Comparison of ENCODE assay signal across 23 cellular contexts in genomic region chr3:195045481-195045880, GRCh38.
"Had no signal": no experiment of that assay in that cellular context is flagged by ENCODE, and none has a peak within 500 bp of the region (broad histone marks: within the 10 kb centered on the region; RNA-seq: fewer than 3 reads in every experiment).

No MANE protein-coding gene starts in this region.

- H3K36me3 Mint-ChIP-seq: activated naive CD4-positive, alpha-beta T cell treated with anti-CD3 and anti-CD28 coated beads, Interleukin-2, amount 10 ng/mL, durations not matched to agents 7 days and 5 days; type B pancreatic cell; WTC11 had no signal

- H3K9me3 ChIP-seq: esophagus muscularis mucosa, heart left ventricle, left lung, ovary, psoas muscle, spleen, vagina had no signal

- H3K4me3 Mint-ChIP-seq: activated CD4-positive, alpha-beta T cell treated with anti-CD3 and anti-CD28 coated beads for 36 hours; activated naive CD4-positive, alpha-beta T cell treated with anti-CD3 and anti-CD28 coated beads, Interleukin-2, amount 10 ng/mL, durations not matched to agents 7 days and 5 days; activated T-cell treated with anti-CD3 and anti-CD28 coated beads, Interleukin-2, amount 50 U/mL, for 72 hours; nephron; type B pancreatic cell; WTC11 had no signal

- H3K27me3 Mint-ChIP-seq: activated CD4-positive, alpha-beta T cell treated with anti-CD3 and anti-CD28 coated beads for 36 hours had no signal

- H3K4me3 ChIP-seq: esophagus muscularis mucosa, heart left ventricle, left lung, lung, ovary, psoas muscle, spleen, vagina had no signal

- ATAC-seq: activated CD4-positive, alpha-beta T cell treated with anti-CD3 and anti-CD28 coated beads for 36 hours; activated T-cell treated with anti-CD3 and anti-CD28 coated beads, Interleukin-2, amount 50 U/mL, for 72 hours; foreskin keratinocyte; heart left ventricle; left lung; psoas muscle; WTC11 had no signal

- H3K9me3 Mint-ChIP-seq: activated naive CD4-positive, alpha-beta T cell treated with anti-CD3 and anti-CD28 coated beads, Interleukin-2, amount 10 ng/mL, durations not matched to agents 7 days and 5 days; activated T-cell treated with anti-CD3 and anti-CD28 coated beads, Interleukin-2, amount 50 U/mL, for 72 hours; nephron; type B pancreatic cell; WTC11 had no signal

- H3K27ac Mint-ChIP-seq: activated CD4-positive, alpha-beta T cell treated with anti-CD3 and anti-CD28 coated beads for 36 hours; activated naive CD4-positive, alpha-beta T cell treated with anti-CD3 and anti-CD28 coated beads, Interleukin-2, amount 10 ng/mL, durations not matched to agents 7 days and 5 days; activated T-cell treated with anti-CD3 and anti-CD28 coated beads, Interleukin-2, amount 50 U/mL, for 72 hours; nephron; type B pancreatic cell; WTC11 had no signal

- H3K27ac ChIP-seq: esophagus muscularis mucosa, foreskin keratinocyte, heart left ventricle, left lung, ovary, psoas muscle, spleen, vagina had no signal

- H3K36me3 ChIP-seq: esophagus muscularis mucosa, heart left ventricle, left lung, ovary, spleen, vagina had no signal

- H3K4me1 Mint-ChIP-seq: activated CD4-positive, alpha-beta T cell treated with anti-CD3 and anti-CD28 coated beads for 36 hours; activated naive CD4-positive, alpha-beta T cell treated with anti-CD3 and anti-CD28 coated beads, Interleukin-2, amount 10 ng/mL, durations not matched to agents 7 days and 5 days had no signal

- H3K4me1 ChIP-seq: esophagus muscularis mucosa, vagina had no signal

- H3K27me3 ChIP-seq: heart left ventricle, left lung, ovary, spleen, vagina had no signal

- DNase-seq: activated CD4-positive, alpha-beta T cell treated with anti-CD3 and anti-CD28 coated beads for 36 hours; activated CD4-positive, alpha-beta T cell treated with anti-CD3 and anti-CD28 coated beads, Interleukin-2, amount 50 U/mL, for 4 hours; activated naive CD4-positive, alpha-beta T cell treated with anti-CD3 and anti-CD28 coated beads, Interleukin-2, amount 10 ng/mL, durations not matched to agents 7 days and 5 days; activated T-cell treated with anti-CD3 and anti-CD28 coated beads for 4 hours; activated T-cell treated with anti-CD3 and anti-CD28 coated beads, Interleukin-2, amount 50 U/mL, for 72 hours; amygdala; central memory CD4-positive, alpha-beta T cell; foreskin keratinocyte; heart left ventricle; hypothalamus; psoas muscle; spleen; stimulated activated CD4-positive, alpha-beta T cell treated with anti-CD3 and anti-CD28 coated beads, Interleukin-2, amount 100 ng/mL, for 48 hours; stimulated activated naive CD4-positive, alpha-beta T cell treated with Interleukin-2 at 50 U/mL for 16 hours; T-helper 2 cell had no signal
